17 cellular contexts compared by ENCODE assay signal in the genomic region with DNA sequence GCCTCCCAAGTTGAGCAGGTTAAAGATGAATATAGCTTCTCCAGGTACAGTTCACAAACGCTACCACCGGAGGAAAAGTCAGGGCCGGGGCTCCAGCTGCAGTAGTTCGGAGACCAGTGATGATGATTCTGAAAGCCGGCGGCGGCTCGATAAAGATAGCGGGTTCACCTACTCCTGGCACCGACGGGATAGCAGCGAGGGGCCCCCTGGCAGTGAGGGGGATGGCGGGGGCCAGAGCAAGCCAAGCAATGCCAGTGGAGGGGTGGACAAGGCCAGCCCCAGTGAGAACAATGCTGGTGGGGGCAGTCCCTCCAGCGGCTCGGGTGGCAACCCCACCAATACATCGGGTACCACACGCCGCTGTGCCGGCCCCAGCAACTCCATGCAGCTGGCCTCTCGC.
DNase-seq lines count a peak whose midpoint lies in the region; ATAC-seq and TF ChIP-seq lines count a peak whose summit lies in the region.
"Had no signal": no experiment of that assay in that cellular context is flagged by ENCODE, and none has a peak within 500 bp of the region (broad histone marks: within the 10 kb centered on the region; RNA-seq: fewer than 3 reads in every experiment).

No MANE protein-coding gene starts in this region.

- peak overlapping the region; percentile 85 for H3K27ac Mint-ChIP-seq in activated CD4-positive, alpha-beta T cell treated with anti-CD3 and anti-CD28 coated beads for 36 hours
- peak overlapping the region; percentile 91 to 99 (median 98) for H3K27ac Mint-ChIP-seq in CD8-positive, alpha-beta memory T cell
- H3K27ac Mint-ChIP-seq in activated naive CD8-positive, alpha-beta T cell, result peak overlapping the region; percentile 83
- peak overlapping the region; percentile 93 to 99 (median 98) for H3K27ac Mint-ChIP-seq in naive thymus-derived CD8-positive, alpha-beta T cell
- H3K27ac Mint-ChIP-seq in CD14-positive monocyte, result peak overlapping the region in 2 of 7 donors; percentile 50 to 80
- H3K27ac Mint-ChIP-seq: B cell had no signal

- peaks cover 37% of the 10 kb centered on the region for H3K36me3 ChIP-seq in CD8-positive, alpha-beta memory T cell (ENCODE audit: insufficient read depth, low read length)
- H3K36me3 ChIP-seq in colonic mucosa, result peaks cover 4% of the 10 kb centered on the region

- peak overlapping the region; percentile 64 for H3K27ac ChIP-seq in CD8-positive, alpha-beta memory T cell (ENCODE audit: low read depth, low read length)
- no peak overlapping the region for H3K27ac ChIP-seq in colonic mucosa
- H3K27ac ChIP-seq: epithelial cell of prostate had no signal

- no peak for DNase-seq in activated CD4-positive, alpha-beta T cell treated with anti-CD3 and anti-CD28 coated beads for 36 hours
- no peak for DNase-seq in activated CD4-positive, alpha-beta T cell treated with anti-CD3 and anti-CD28 coated beads for 1 hour
- no peak for DNase-seq in CD8-positive, alpha-beta memory T cell
- DNase-seq in naive thymus-derived CD8-positive, alpha-beta T cell, result no peak
- DNase-seq in CD14-positive monocyte (ENCODE audit: low spot score) (no peak), colonic mucosa (no peak)
- DNase-seq in central memory CD4-positive, alpha-beta T cell, result no peak
- DNase-seq: foreskin fibroblast; H7; mucosa of descending colon; NCI-H1105; NCI-H510A; RPMI8226; stimulated activated CD4-positive, alpha-beta T cell treated with anti-CD3 and anti-CD28 coated beads, Interleukin-4, amount 100 ng/mL, for 4 hours had no signal

- TF ChIP-seq CTCF in CD14-positive monocyte (IDR thresholded peaks at IDR 0.05) (no peak), colonic mucosa (IDR thresholded peaks at IDR 0.05) (no peak)

- H3K4me3 Mint-ChIP-seq in activated CD4-positive, alpha-beta T cell treated with anti-CD3 and anti-CD28 coated beads for 36 hours, result no peak overlapping the region
- peak overlapping the region; percentile 18 to 87 (median 80) for H3K4me3 Mint-ChIP-seq in CD8-positive, alpha-beta memory T cell
- H3K4me3 Mint-ChIP-seq in activated naive CD8-positive, alpha-beta T cell, result peak overlapping the region; percentile 65
- H3K4me3 Mint-ChIP-seq in naive thymus-derived CD8-positive, alpha-beta T cell, result peak overlapping the region; percentile 56 to 86 (median 78)
- H3K4me3 Mint-ChIP-seq in CD14-positive monocyte, result no peak overlapping the region
- H3K4me3 Mint-ChIP-seq: B cell had no signal

- peaks cover 59% of the 10 kb centered on the region for H3K4me1 Mint-ChIP-seq in activated CD4-positive, alpha-beta T cell treated with anti-CD3 and anti-CD28 coated beads for 36 hours
- H3K4me1 Mint-ChIP-seq in CD8-positive, alpha-beta memory T cell, result peaks cover 78 to 96% (median 90%) of the 10 kb centered on the region in 3 donors
- H3K4me1 Mint-ChIP-seq in activated naive CD8-positive, alpha-beta T cell (ENCODE audit: low read depth), result peaks cover 84% of the 10 kb centered on the region
- peaks cover 26 to 84% (median 83%) of the 10 kb centered on the region in 4 donors for H3K4me1 Mint-ChIP-seq in naive thymus-derived CD8-positive, alpha-beta T cell
- peaks cover 2% of the 10 kb centered on the region for H3K4me1 Mint-ChIP-seq in CD14-positive monocyte
- H3K4me1 Mint-ChIP-seq: B cell had no signal

- CTCF ChIA-PET in activated CD4-positive, alpha-beta T cell treated with anti-CD3 and anti-CD28 coated beads for 36 hours (lab: Charles Lee), result interaction anchor here (3.4 kb wide), 1 partner anchor 11 kb away, joined by 19 read pairs; no protein-coding TSS in a partner anchor
- CTCF ChIA-PET in CD8-positive, alpha-beta memory T cell (lab: Charles Lee), result interaction anchor here (1.0 to 3.0 kb wide), 10 partner anchors 9 to 185 kb away, joined by 3 to 21 read pairs (median 6); a partner anchor contains a TSS

- POLR2A ChIA-PET in activated CD4-positive, alpha-beta T cell treated with anti-CD3 and anti-CD28 coated beads for 36 hours (lab: Charles Lee), result no interaction called here
- POLR2A ChIA-PET in CD8-positive, alpha-beta memory T cell (lab: Charles Lee), result interaction anchor here (1.5 to 5.4 kb wide), 3 partner anchors 8 to 155 kb away, joined by 3 to 29 read pairs (median 9); a partner anchor contains a TSS
- POLR2A ChIA-PET in naive thymus-derived CD8-positive, alpha-beta T cell (lab: Charles Lee), result interaction anchor here (0.7 to 10.8 kb wide), 22 partner anchors 9 to 185 kb away, joined by 3 to 127 read pairs (median 12); a partner anchor contains a TSS

- peaks cover 67% of the 10 kb centered on the region for H3K4me1 ChIP-seq in CD8-positive, alpha-beta memory T cell (ENCODE audit: insufficient read depth, low read length)
- H3K4me1 ChIP-seq in colonic mucosa, result no peaks in the 10 kb centered on the region

- peaks cover 16% of the 10 kb centered on the region for H3K9me3 Mint-ChIP-seq in activated CD4-positive, alpha-beta T cell treated with anti-CD3 and anti-CD28 coated beads for 36 hours (ENCODE audit: low read depth)
- peaks cover 0 to 14% (median 8%) of the 10 kb centered on the region in 5 donors for H3K9me3 Mint-ChIP-seq in CD8-positive, alpha-beta memory T cell
- H3K9me3 Mint-ChIP-seq in activated naive CD8-positive, alpha-beta T cell (ENCODE audit: low read depth), result peaks cover 14% of the 10 kb centered on the region
- H3K9me3 Mint-ChIP-seq in naive thymus-derived CD8-positive, alpha-beta T cell, result peaks cover 14 to 18% (median 17%) of the 10 kb centered on the region in 9 donors
- peaks cover 16 to 28% (median 22%) of the 10 kb centered on the region in 7 donors for H3K9me3 Mint-ChIP-seq in CD14-positive monocyte

- H3K4me3 ChIP-seq in CD8-positive, alpha-beta memory T cell (ENCODE audit: low read length), result peak overlapping the region; percentile 26
- no peak overlapping the region for H3K4me3 ChIP-seq in colonic mucosa
- H3K4me3 ChIP-seq: mucosa of descending colon had no signal

- no peaks in the 10 kb centered on the region for H3K27me3 Mint-ChIP-seq in activated CD4-positive, alpha-beta T cell treated with anti-CD3 and anti-CD28 coated beads for 36 hours
- H3K27me3 Mint-ChIP-seq in CD8-positive, alpha-beta memory T cell, result peaks cover 0 to 2% of the 10 kb centered on the region in 2 donors
- no peaks in the 10 kb centered on the region for H3K27me3 Mint-ChIP-seq in activated naive CD8-positive, alpha-beta T cell
- H3K27me3 Mint-ChIP-seq in naive thymus-derived CD8-positive, alpha-beta T cell, result no peaks in the 10 kb centered on the region
- peaks cover 0 to 2% (median 0%) of the 10 kb centered on the region in 3 donors for H3K27me3 Mint-ChIP-seq in CD14-positive monocyte (ENCODE audit: low read depth in 3 of 3)
- H3K27me3 Mint-ChIP-seq: B cell had no signal

- H3K36me3 Mint-ChIP-seq in activated CD4-positive, alpha-beta T cell treated with anti-CD3 and anti-CD28 coated beads for 36 hours (ENCODE audit: low read depth), result peaks cover 86% of the 10 kb centered on the region
- peaks cover 51 to 86% (median 75%) of the 10 kb centered on the region in 3 donors for H3K36me3 Mint-ChIP-seq in CD8-positive, alpha-beta memory T cell
- H3K36me3 Mint-ChIP-seq in activated naive CD8-positive, alpha-beta T cell, result peaks cover 56% of the 10 kb centered on the region
- H3K36me3 Mint-ChIP-seq in naive thymus-derived CD8-positive, alpha-beta T cell, result peaks cover 35 to 94% (median 82%) of the 10 kb centered on the region in 3 donors
- peaks cover 79 to 92% of the 10 kb centered on the region in 2 donors for H3K36me3 Mint-ChIP-seq in CD14-positive monocyte

- peaks cover 6% of the 10 kb centered on the region for H3K9me3 ChIP-seq in CD8-positive, alpha-beta memory T cell (ENCODE audit: low read length)
- H3K9me3 ChIP-seq in colonic mucosa, result no peaks in the 10 kb centered on the region

- no peaks in the 10 kb centered on the region for H3K27me3 ChIP-seq in CD8-positive, alpha-beta memory T cell (ENCODE audit: insufficient read depth, low read length, poor library complexity, severe bottlenecking)
- H3K27me3 ChIP-seq in colonic mucosa, result no peaks in the 10 kb centered on the region

- no peak overlapping the region for H3K9ac ChIP-seq in colonic mucosa (ENCODE audit: low read depth in 2 of 2, low read length in 2 of 2)

- no peak for ATAC-seq in activated CD4-positive, alpha-beta T cell treated with anti-CD3 and anti-CD28 coated beads for 36 hours
- no peak for ATAC-seq in naive thymus-derived CD8-positive, alpha-beta T cell

- intact Hi-C loops in activated CD4-positive, alpha-beta T cell treated with anti-CD3 and anti-CD28 coated beads for 36 hours (cut with DNase I, micrococcal nuclease), result no loop called here
- intact Hi-C loops in CD14-positive monocyte (cut with micrococcal nuclease) (no loop called here), colonic mucosa (cut with DNase I) (no loop called here)

Comparison
In these comparisons a context has a peak if more than half of its experiments do, and no peak if none do; other contexts are left out.
1. H3K4me3 Mint-ChIP-seq: peak in CD8-positive, alpha-beta memory T cell (7 of 7), activated naive CD8-positive, alpha-beta T cell (single experiment) and naive thymus-derived CD8-positive, alpha-beta T cell (10 of 10); none in activated CD4-positive, alpha-beta T cell treated with anti-CD3 and anti-CD28 coated beads for 36 hours (single experiment) and CD14-positive monocyte (0 of 2).